Comparison of ENCODE assay signal across 16 cellular contexts in genomic region chr5:43570487-43571158, GRCh38. TPM values are rescaled to one million over a fixed set of nuclear protein-coding genes. Genes with fewer than 3 reads are reported as not detected.
DNase-seq lines count a peak whose midpoint lies in the region; ATAC-seq and TF ChIP-seq lines count a peak whose summit lies in the region.
"Had no signal": no experiment of that assay in that cellular context is flagged by ENCODE, and none has a peak within 500 bp of the region (broad histone marks: within the 10 kb centered on the region; RNA-seq: fewer than 3 reads in every experiment).

No MANE protein-coding gene starts in this region.

- TF ChIP-seq EP300 in esophagus muscularis mucosa (IDR thresholded peaks at IDR 0.05) = no peak
- no peak for TF ChIP-seq EP300 in ovary (IDR thresholded peaks at IDR 0.05)

- no peak for DNase-seq in heart left ventricle
- no peak for DNase-seq in cardiac septum (ENCODE audit: low spot score)
- no peak for DNase-seq in esophagus muscularis mucosa (ENCODE audit: extremely low spot score)
- DNase-seq in osteoblast (ENCODE audit: insufficient read length, low spot score, missing footprints) = no peak
- no peak for DNase-seq in uterus
- no peak for DNase-seq in ovary
- no peak for DNase-seq in WERI-Rb-1
- DNase-seq: COR-L47, DMS153, H7, Kasumi-1, NCI-H1930, NCI-H2171, NCI-H510A, Peyer's patch had no signal

- H2AFZ ChIP-seq in osteoblast (ENCODE audit: low read length) = no peak overlapping the region

- ATAC-seq in heart left ventricle (no peak), HG02884 (IDR thresholded peaks at IDR 0.05; ENCODE audit: unreplicated experiment) (no peak)

- peak overlapping the region in 11 of 12 donors; percentile 17 to 83 (median 71) for H3K27ac ChIP-seq in heart left ventricle
- peak overlapping the region; percentile 69 to 76 (median 74) for H3K27ac ChIP-seq in esophagus muscularis mucosa (replicated peaks in 1 of 4)
- no peak overlapping the region for H3K27ac ChIP-seq in osteoblast (ENCODE audit: low read depth, low read length)
- H3K27ac ChIP-seq in uterus = peak overlapping the region; percentile 72 to 79
- H3K27ac ChIP-seq in ovary = peak overlapping the region in 1 of 2 donors; percentile 60
- H3K27ac ChIP-seq in WERI-Rb-1 = no peak overlapping the region

- H3K4me2 ChIP-seq in osteoblast (ENCODE audit: insufficient read depth, low read length) = peak overlapping the region; percentile 66

- no peaks in the 10 kb centered on the region for H4K20me1 ChIP-seq in osteoblast (ENCODE audit: insufficient read depth, low read length)

- TF ChIP-seq CTCF in heart left ventricle (IDR thresholded peaks at IDR 0.05) (no peak), esophagus muscularis mucosa (IDR thresholded peaks at IDR 0.05) (no peak), osteoblast (IDR thresholded peaks at IDR 0.05; ENCODE audit: extremely low read depth, low read depth, low read length) (no peak), uterus (IDR thresholded peaks at IDR 0.05) (no peak), ovary (IDR thresholded peaks at IDR 0.05) (no peak), WERI-Rb-1 (IDR thresholded peaks at IDR 0.05; ENCODE audit: low read depth, low read length) (no peak)

- H3K9me3 ChIP-seq in heart left ventricle = no peaks in the 10 kb centered on the region
- no peaks in the 10 kb centered on the region for H3K9me3 ChIP-seq in esophagus muscularis mucosa
- no peaks in the 10 kb centered on the region for H3K9me3 ChIP-seq in osteoblast (ENCODE audit: low read depth, low read length)
- no peaks in the 10 kb centered on the region for H3K9me3 ChIP-seq in uterus
- H3K9me3 ChIP-seq in ovary = no peaks in the 10 kb centered on the region
- no peaks in the 10 kb centered on the region for H3K9me3 ChIP-seq in WERI-Rb-1 (ENCODE audit: severe bottlenecking)
- H3K9me3 ChIP-seq: Peyer's patch had no signal

- H3K4me3 ChIP-seq in heart left ventricle (peak overlapping the region in 5 of 12 donors; percentile 26 to 46 (median 42)), esophagus muscularis mucosa (peak overlapping the region; percentile 30 to 46 (median 42)), osteoblast (ENCODE audit: insufficient read depth, low read length) (no peak overlapping the region), uterus (peak overlapping the region; percentile 22 to 24), ovary (no peak overlapping the region), WERI-Rb-1 (ENCODE audit: low read depth, low read length) (no peak overlapping the region)

- intact Hi-C loops in heart left ventricle (cut with DNase I) (no loop called here), cardiac septum (cut with DNase I) (no loop called here), esophagus muscularis mucosa (cut with DNase I) (no loop called here), uterus (cut with DNase I; ENCODE audit: low total_unique reads) (no loop called here), ovary (cut with DNase I) (no loop called here)

- H3K79me2 ChIP-seq in osteoblast (ENCODE audit: insufficient read depth, low read length) = no peaks in the 10 kb centered on the region

- H3K36me3 ChIP-seq in heart left ventricle (peaks cover 0 to 11% (median 2%) of the 10 kb centered on the region in 9 donors), esophagus muscularis mucosa (peaks cover 0 to 8% (median 3%) of the 10 kb centered on the region in 4 donors), osteoblast (ENCODE audit: insufficient read depth, low read length) (no peaks in the 10 kb centered on the region), uterus (no peaks in the 10 kb centered on the region), ovary (no peaks in the 10 kb centered on the region), WERI-Rb-1 (peaks cover 7% of the 10 kb centered on the region)

- 70 to 79% (median 75%) methylated on average over 7 of the region's 7 CpGs for WGBS in heart left ventricle, 4 donors
- 86% methylated on average over 7 of the region's 7 CpGs for WGBS in esophagus muscularis mucosa
- WGBS in ovary, 3 donors = 39 to 65% (median 53%) methylated on average over 7 of the region's 7 CpGs

- H3K4me1 ChIP-seq in heart left ventricle (peaks cover 0 to 34% (median 18%) of the 10 kb centered on the region in 12 donors), esophagus muscularis mucosa (peaks cover 20 to 29% (median 24%) of the 10 kb centered on the region in 4 donors), osteoblast (ENCODE audit: insufficient read depth, low read length) (peaks cover 19% of the 10 kb centered on the region), uterus (peaks cover 0 to 6% of the 10 kb centered on the region in 2 donors), ovary (ENCODE audit: insufficient read depth) (peaks cover 3% of the 10 kb centered on the region)
- H3K4me1 ChIP-seq: Peyer's patch had no signal

- H3K27me3 ChIP-seq in heart left ventricle (no peaks in the 10 kb centered on the region), esophagus muscularis mucosa (no peaks in the 10 kb centered on the region), osteoblast (ENCODE audit: insufficient read depth, low read length) (no peaks in the 10 kb centered on the region), uterus (no peaks in the 10 kb centered on the region), ovary (no peaks in the 10 kb centered on the region), WERI-Rb-1 (ENCODE audit: insufficient read depth, low read depth, severe bottlenecking) (no peaks in the 10 kb centered on the region)
- H3K27me3 ChIP-seq: Peyer's patch had no signal

- TF ChIP-seq POLR2A in heart left ventricle (IDR thresholded peaks at IDR 0.05) (no peak), esophagus muscularis mucosa (IDR thresholded peaks at IDR 0.05; ENCODE audit: low read depth) (no peak), uterus (IDR thresholded peaks at IDR 0.05) (no peak), ovary (IDR thresholded peaks at IDR 0.05) (no peak)

RNA-seq across cellular contexts. Expression of gene PAIP1, which starts 13.7 kb away (rescaled TPM):
- 100 to 1,000 TPM in 8 of 9 donors, 10 to 100 TPM in 1; 99.8 to 173 (median 140) TPM for total RNA-seq in heart left ventricle
- polyA plus RNA-seq in heart left ventricle = 100 to 1,000 TPM in 1 of 2 donors, 10 to 100 TPM in 1; 84.7 to 112 TPM
- 118 TPM for total RNA-seq in cardiac septum
- total RNA-seq in esophagus muscularis mucosa = 100 to 1,000 TPM in 3 of 4 donors, 10 to 100 TPM in 1; 81.4 to 135 (median 106) TPM
- 122 and 127 TPM in 2 replicates for total RNA-seq in osteoblast
- total RNA-seq in uterus = 100 to 1,000 TPM in 1 of 4 donors, 10 to 100 TPM in 3; 20.7 to 117 (median 75.8) TPM
- total RNA-seq in ovary = 10 to 100 TPM; 45.3 to 75.8 (median 61.6) TPM
- polyA plus RNA-seq in ovary = 10 to 100 TPM; 49.7 to 65.9 TPM

RNA-seq across cellular contexts. Expression of gene NNT, which starts 32.4 kb away (rescaled TPM):
- total RNA-seq in heart left ventricle (100 to 1,000 TPM; 206 to 631 (median 475) TPM), cardiac septum (396 TPM), esophagus muscularis mucosa (10 to 100 TPM; 49.0 to 90.1 (median 70.3) TPM), osteoblast (94.8 and 101 TPM in 2 replicates), uterus (100 to 1,000 TPM in 1 of 4 donors, 10 to 100 TPM in 3; 25.3 to 112 (median 43.8) TPM), ovary (10 to 100 TPM; 17.2 to 44.7 (median 38.5) TPM)
- polyA plus RNA-seq in heart left ventricle (100 to 1,000 TPM in 1 of 2 donors, 10 to 100 TPM in 1; 53.8 to 119 TPM), ovary (10 to 100 TPM; 12.2 to 51.9 TPM)

RNA-seq across cellular contexts. Expression of gene C5orf34, which starts 55.7 kb away (rescaled TPM):
- total RNA-seq in heart left ventricle (1 to 10 TPM in 2 of 9 donors, under 1 TPM in 7; 0.19 to 1.6 (median 0.60) TPM), cardiac septum (0.22 TPM), esophagus muscularis mucosa (1 to 10 TPM in 3 of 4 donors, under 1 TPM in 1; 0.42 to 1.6 (median 1.4) TPM), osteoblast (1.8 and 3.8 TPM in 2 replicates), uterus (1 to 10 TPM in 3 of 4 donors, under 1 TPM in 1; 0.29 to 7.7 (median 2.3) TPM), ovary (1 to 10 TPM in 4 of 7 donors, under 1 TPM in 3; 0.48 to 3.8 (median 1.2) TPM)
- polyA plus RNA-seq in heart left ventricle (under 1 TPM; 0.19 to 0.54 TPM), ovary (1 to 10 TPM; 1.2 to 2.5 TPM)

Comparison
In these comparisons a context has a peak if more than half of its experiments do, and no peak if none do; other contexts are left out.
1. H3K27ac ChIP-seq: peak in heart left ventricle (11 of 12), esophagus muscularis mucosa (4 of 4) and uterus (2 of 2); none in osteoblast (single experiment) and WERI-Rb-1 (single experiment).
2. H3K4me3 ChIP-seq: peak in esophagus muscularis mucosa (4 of 4) and uterus (2 of 2); none in osteoblast (single experiment), ovary (single experiment) and WERI-Rb-1 (single experiment).